1 cellular context compared by ENCODE assay signal in the genomic region with DNA sequence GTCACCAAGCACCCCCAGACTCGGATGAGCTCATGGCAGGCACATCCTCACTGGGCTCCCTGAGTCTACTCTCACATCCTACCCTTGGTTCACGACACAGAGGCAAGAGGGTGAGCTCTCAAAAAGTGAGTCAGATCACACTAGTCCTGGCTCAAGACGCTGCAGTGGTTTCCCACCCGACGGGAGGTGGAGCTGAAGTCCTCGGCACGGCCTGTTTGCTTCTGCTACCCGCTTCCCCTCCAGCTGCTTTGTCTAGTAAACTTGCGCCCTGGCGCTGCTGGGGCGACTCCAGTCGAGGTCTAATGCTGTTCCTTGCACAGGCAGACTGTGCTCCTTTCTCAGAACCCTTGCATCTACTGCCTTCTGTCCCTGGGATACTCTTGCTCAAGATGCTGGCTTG.
TF ChIP-seq lines count a peak whose summit lies in the region.

No MANE protein-coding gene starts in this region.

TF ChIP-seq in GM12878, 131 proteins besides CTCF, POLR2A, EP300 and RAD21:
- TF ChIP-seq NBN (IDR thresholded peaks at IDR 0.05) (no peak), FOXM1 (IDR thresholded peaks at IDR 0.05; ENCODE audit: low read depth, low read length) (no peak), SMC3 (IDR thresholded peaks at IDR 0.05; ENCODE audit: borderline replicate concordance, low read length) (no peak), CBX5 (IDR thresholded peaks at IDR 0.05; ENCODE audit: low read depth) (no peak), SRF (IDR thresholded peaks at IDR 0.05; ENCODE audit: low read depth in 2 of 2, low read length in 2 of 2) (no peak), CEBPZ (IDR thresholded peaks at IDR 0.05; ENCODE audit: low read depth, low read length) (no peak), FOS (IDR thresholded peaks at IDR 0.05; ENCODE audit: borderline replicate concordance, extremely low read depth, insufficient read length) (no peak), MYB (IDR thresholded peaks at IDR 0.05; ENCODE audit: borderline replicate concordance, low read depth, low read length) (no peak), CBX3 (IDR thresholded peaks at IDR 0.05; ENCODE audit: borderline replicate concordance, low read depth) (no peak), MEF2B (IDR thresholded peaks at IDR 0.05; ENCODE audit: partially characterized antibody, poor library complexity, severe bottlenecking) (no peak), KAT2A (conservative IDR thresholded peaks at IDR 0.05; ENCODE audit: control insufficient read depth, low read depth, low read length) (no peak), EGR1 (IDR thresholded peaks at IDR 0.05; ENCODE audit: borderline replicate concordance in 1 of 2, low read depth in 2 of 2, low read length in 2 of 2) (no peak)
- TF ChIP-seq, protein P1, sequence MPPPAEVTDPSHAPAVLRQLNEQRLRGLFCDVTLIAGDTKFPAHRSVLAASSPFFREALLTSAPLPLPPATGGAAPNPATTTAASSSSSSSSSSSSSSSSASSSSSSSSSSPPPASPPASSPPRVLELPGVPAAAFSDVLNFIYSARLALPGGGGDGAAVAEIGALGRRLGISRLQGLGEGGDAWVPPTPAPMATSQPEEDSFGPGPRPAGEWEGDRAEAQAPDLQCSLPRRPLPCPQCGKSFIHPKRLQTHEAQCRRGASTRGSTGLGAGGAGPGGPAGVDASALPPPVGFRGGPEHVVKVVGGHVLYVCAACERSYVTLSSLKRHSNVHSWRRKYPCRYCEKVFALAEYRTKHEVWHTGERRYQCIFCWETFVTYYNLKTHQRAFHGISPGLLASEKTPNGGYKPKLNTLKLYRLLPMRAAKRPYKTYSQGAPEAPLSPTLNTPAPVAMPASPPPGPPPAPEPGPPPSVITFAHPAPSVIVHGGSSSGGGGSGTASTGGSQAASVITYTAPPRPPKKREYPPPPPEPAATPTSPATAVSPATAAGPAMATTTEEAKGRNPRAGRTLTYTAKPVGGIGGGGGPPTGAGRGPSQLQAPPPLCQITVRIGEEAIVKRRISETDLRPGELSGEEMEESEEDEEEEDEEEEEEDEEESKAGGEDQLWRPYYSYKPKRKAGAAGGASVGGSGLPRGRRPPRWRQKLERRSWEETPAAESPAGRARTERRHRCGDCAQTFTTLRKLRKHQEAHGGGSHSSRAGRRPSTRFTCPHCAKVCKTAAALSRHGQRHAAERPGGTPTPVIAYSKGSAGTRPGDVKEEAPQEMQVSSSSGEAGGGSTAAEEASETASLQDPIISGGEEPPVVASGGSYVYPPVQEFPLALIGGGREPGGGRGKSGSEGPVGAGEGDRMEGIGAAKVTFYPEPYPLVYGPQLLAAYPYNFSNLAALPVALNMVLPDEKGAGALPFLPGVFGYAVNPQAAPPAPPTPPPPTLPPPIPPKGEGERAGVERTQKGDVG (CRISPR knock-in tag; IDR thresholded peaks at IDR 0.05) = no peak
